In genomic region chr9:114291886-114292590, GRCh38 we compare ENCODE assay signal across 36 cellular contexts. TPM values are rescaled to one million over a fixed set of nuclear protein-coding genes. Genes with fewer than 3 reads are reported as not detected.
A peak's percentile ranks its signal among the peaks of the same experiment; 100 is the strongest.
DNase-seq lines count a peak whose midpoint lies in the region; ATAC-seq, FAIRE-seq and TF ChIP-seq lines count a peak whose summit lies in the region.
"Had no signal": no experiment of that assay in that cellular context is flagged by ENCODE, and none has a peak within 500 bp of the region (broad histone marks: within the 10 kb centered on the region; RNA-seq: fewer than 3 reads in every experiment).

No MANE protein-coding gene starts in this region.

- TF ChIP-seq EP300 in sigmoid colon (IDR thresholded peaks at IDR 0.05), result no peak

- no peaks in the 10 kb centered on the region for H3K9me3 ChIP-seq in right cardiac atrium (ENCODE audit: control insufficient read depth, low read length)
- peaks cover 0 to 4% (median 1%) of the 10 kb centered on the region in 4 donors for H3K9me3 ChIP-seq in sigmoid colon
- no peaks in the 10 kb centered on the region for H3K9me3 ChIP-seq in aorta (ENCODE audit: control insufficient read depth, low read length)
- peaks cover 3% of the 10 kb centered on the region; the same call in 1 of the 2 replicates for H3K9me3 ChIP-seq in PC-9 (ENCODE audit: insufficient read depth, low read depth)
- H3K9me3 ChIP-seq: vagina had no signal

- CTCF ChIA-PET in PC-9 (lab: Charles Lee), result interaction anchor here (0.6 kb wide), 1 partner anchor 225 kb away, joined by 9 read pairs; no protein-coding TSS in a partner anchor

- H3K79me2 ChIP-seq in PC-9 (ENCODE audit: low read depth), result no peaks in the 10 kb centered on the region

- H3K27ac ChIP-seq in right cardiac atrium (ENCODE audit: low read length), result no peak overlapping the region
- no peak overlapping the region for H3K27ac ChIP-seq in coronary artery
- H3K27ac ChIP-seq in sigmoid colon, result no peak overlapping the region
- no peak overlapping the region for H3K27ac ChIP-seq in aorta (ENCODE audit: low read depth in 1 of 2, low read length in 2 of 2)
- H3K27ac ChIP-seq in PC-9, result no peak overlapping the region
- H3K27ac ChIP-seq: ascending aorta, C4-2B, gastrocnemius medialis, GM23248, KMS-11, left lung, SK-N-MC, vagina had no signal

- BruUV-seq in PC-9 (replicated peaks; lab: Mats Ljungman, UMichigan), result no TSS peak

- intact Hi-C loops in right cardiac atrium (cut with DNase I) (loop anchor here in 3 of 4 donors (2.0 to 10.0 kb wide), 6 partner anchors 135 to 487 kb away; partner anchors contain the start of gene COL27A1 (in 2 of the 3)), left cardiac atrium (cut with DNase I) (loop anchor here (5.0 kb wide), 3 partner anchors 135 to 210 kb away; partner anchors contain the start of genes COL27A1 (in 1 of the 2) and KIF12 (in 1 of the 2)), sigmoid colon (cut with DNase I) (no loop called here), aorta (cut with DNase I) (loop anchor here (2.0 to 5.0 kb wide), 4 partner anchors 137 to 209 kb away; partner anchors contain the start of gene COL27A1 (in 1 of the 2)), PC-9 (cut with micrococcal nuclease; ENCODE audit: unreplicated experiment) (loop anchor here (1.0 to 2.0 kb wide), 4 partner anchors 137 to 555 kb away; partner anchors contain the start of gene COL27A1)

- DNase-seq in right cardiac atrium, result peak in 2 of 3 donors; percentile 2 to 36
- no peak for DNase-seq in left cardiac atrium
- DNase-seq in coronary artery (ENCODE audit: low spot score), result peak; percentile 54
- peak; percentile 29 for DNase-seq in sigmoid colon
- peak; percentile 25 to 31 for DNase-seq in aorta
- no peak for DNase-seq in PC-9
- no peak for DNase-seq in 8988T
- no peak for DNase-seq in D721Med (ENCODE audit: insufficient read length, low spot score)
- DNase-seq: activated CD4-positive, alpha-beta T cell treated with anti-CD3 and anti-CD28 coated beads for 36 hours; activated naive CD4-positive, alpha-beta T cell treated with anti-CD3 and anti-CD28 coated beads, Interleukin-2, amount 50 U/mL, for 16 hours; caudate nucleus; DND-41; GM23248; HFFc6; hypothalamus; immature natural killer cell; midbrain; NCI-H1417; NCI-H2081; NCI-H2227 treated with DMSO at 0.1 percent for 48 hours; NCI-H69; nucleus accumbens; stimulated activated CD4-positive, alpha-beta T cell treated with anti-CD3 and anti-CD28 coated beads, Interleukin-2, amount 100 ng/mL, for 24 hours had no signal

- FAIRE-seq in D721Med (lab: Jason Lieb, UNC), result no peak
- FAIRE-seq: GM18507 had no signal

- no peaks in the 10 kb centered on the region for H3K4me1 ChIP-seq in right cardiac atrium (ENCODE audit: control insufficient read depth, insufficient read depth, low read length)
- H3K4me1 ChIP-seq in sigmoid colon, result peaks cover 0 to 12% (median 3%) of the 10 kb centered on the region in 4 donors
- no peaks in the 10 kb centered on the region for H3K4me1 ChIP-seq in aorta (ENCODE audit: control insufficient read depth in 1 of 2, insufficient read depth in 2 of 2, low read length in 2 of 2)
- H3K4me1 ChIP-seq in PC-9 (replicated peaks; ENCODE audit: insufficient read depth), result no peaks in the 10 kb centered on the region
- H3K4me1 ChIP-seq: ascending aorta, gastrocnemius medialis, left lung, vagina had no signal

- H3K9me2 ChIP-seq in PC-9 (ENCODE audit: insufficient read depth), result no peaks in the 10 kb centered on the region

- WGBS in right cardiac atrium, result 91% methylated on average over 11 of the region's 11 CpGs
- 80 to 92% methylated on average over 11 of the region's 11 CpGs for WGBS in sigmoid colon, 2 donors
- WGBS in aorta, 2 donors, result 73 to 74% methylated on average over 11 of the region's 11 CpGs

- H3K36me3 ChIP-seq in sigmoid colon, result peaks cover 0 to 38% (median 0%) of the 10 kb centered on the region in 4 donors
- H3K36me3 ChIP-seq in aorta (ENCODE audit: control insufficient read depth in 1 of 2, insufficient read depth in 2 of 2, low read length in 1 of 2), result peaks cover 0 to 1% of the 10 kb centered on the region in 2 donors
- H3K36me3 ChIP-seq in PC-9 (ENCODE audit: low read depth), result no peaks in the 10 kb centered on the region

- H3F3A ChIP-seq in PC-9 (ENCODE audit: insufficient read depth, low read depth), result no peaks in the 10 kb centered on the region

- no peaks in the 10 kb centered on the region for H4K20me1 ChIP-seq in PC-9 (ENCODE audit: insufficient read depth)

- TF ChIP-seq POLR2A in sigmoid colon (IDR thresholded peaks at IDR 0.05), result no peak

- no peak overlapping the region for H2AFZ ChIP-seq in PC-9
- H2AFZ ChIP-seq: GM23248 had no signal

- H3K4me3 ChIP-seq in right cardiac atrium (ENCODE audit: low read length) (no peak overlapping the region), coronary artery (no peak overlapping the region), sigmoid colon (no peak overlapping the region), aorta (ENCODE audit: low read length in 2 of 2) (no peak overlapping the region), PC-9 (no peak overlapping the region)
- H3K4me3 ChIP-seq: ascending aorta, gastrocnemius medialis, GM23248, left lung, SK-N-MC, smooth muscle cell, vagina had no signal

- TF ChIP-seq CTCF in coronary artery (IDR thresholded peaks at IDR 0.05), result no peak
- no peak for TF ChIP-seq CTCF in sigmoid colon (IDR thresholded peaks at IDR 0.05)
- no peak for TF ChIP-seq CTCF in PC-9 (conservative IDR thresholded peaks at IDR 0.05)
- TF ChIP-seq CTCF in D721Med (IDR thresholded peaks at IDR 0.05; ENCODE audit: insufficient read depth, missing control alignments), result no peak

- no peak overlapping the region for H3K4me2 ChIP-seq in PC-9
- H3K4me2 ChIP-seq: KMS-11, smooth muscle cell had no signal

- POLR2A ChIA-PET in PC-9 (lab: Charles Lee; ENCODE audit: unreplicated experiment), result no interaction called here

- ATAC-seq in right cardiac atrium, result no peak
- ATAC-seq in left cardiac atrium, result no peak
- ATAC-seq in aorta (ENCODE audit: low FRiP score), result no peak
- ATAC-seq: left lung had no signal

- H3K27me3 ChIP-seq in right cardiac atrium (ENCODE audit: control insufficient read depth, insufficient read depth), result no peaks in the 10 kb centered on the region
- no peaks in the 10 kb centered on the region for H3K27me3 ChIP-seq in sigmoid colon
- H3K27me3 ChIP-seq in aorta (ENCODE audit: control insufficient read depth in 1 of 2, insufficient read depth in 2 of 2, low read length in 1 of 2), result no peaks in the 10 kb centered on the region
- H3K27me3 ChIP-seq in PC-9 (ENCODE audit: insufficient read depth, low read depth), result peaks cover 14% of the 10 kb centered on the region
- H3K27me3 ChIP-seq: ascending aorta, gastrocnemius medialis, vagina had no signal

RNA-seq across cellular contexts. Expression of gene ORM1, which starts 30.9 kb away (rescaled TPM):
- 1 to 10 TPM in 1 of 4 donors, not detected in 3; 2.7 TPM for total RNA-seq in right cardiac atrium
- polyA plus RNA-seq in right cardiac atrium, result 0.70 TPM
- total RNA-seq in left cardiac atrium, result 1 to 10 TPM in 1 of 2 donors, under 1 TPM in 1; 0.71 to 4.8 TPM
- not detected for total RNA-seq in sigmoid colon
- 1 to 10 TPM in 2 of 3 donors, not detected in 1; 1.1 to 1.8 TPM for polyA plus RNA-seq in sigmoid colon
- total RNA-seq in aorta, result under 1 TPM in 1 of 2 donors, not detected in 1; 0.45 TPM
- polyA plus RNA-seq in aorta, result 1 to 10 TPM in 1 of 2 donors, under 1 TPM in 1; 0.28 to 3.0 TPM
- total RNA-seq in PC-9 (2021), result not detected in 2 replicates
- total RNA-seq: activated CD4-positive, alpha-beta T cell treated with anti-CD3 and anti-CD28 coated beads for 36 hours; activated CD8-positive, alpha-beta memory T cell treated with anti-CD3 and anti-CD28 coated beads for 36 hours; GM23248; HFFc6; naive thymus-derived CD8-positive, alpha-beta T cell; RPMI7951; smooth muscle cell; T-helper 1 cell treated with Interleukin-12 subunit alpha and Interleukin-12 subunit beta and Interleukin-4 antibody, amounts not matched to agents 30 ng/mL and 1 ng/mL, for 36 hours; vagina had no signal
- polyA plus RNA-seq: GM23248; immature natural killer cell; naive thymus-derived CD8-positive, alpha-beta T cell had no signal

RNA-seq across cellular contexts. Expression of gene ORM2, which starts 37.6 kb away (rescaled TPM):
- not detected for total RNA-seq in right cardiac atrium
- 0.27 TPM for polyA plus RNA-seq in right cardiac atrium
- 1 to 10 TPM in 1 of 2 donors, not detected in 1; 1.6 TPM for total RNA-seq in left cardiac atrium
- not detected for total RNA-seq in sigmoid colon
- under 1 TPM in 1 of 3 donors, not detected in 2; 0.38 TPM for polyA plus RNA-seq in sigmoid colon
- not detected for total RNA-seq in aorta
- polyA plus RNA-seq in aorta, result not detected
- not detected in 2 replicates for total RNA-seq in PC-9 (2021)
- total RNA-seq: activated CD4-positive, alpha-beta T cell treated with anti-CD3 and anti-CD28 coated beads for 36 hours; activated CD8-positive, alpha-beta memory T cell treated with anti-CD3 and anti-CD28 coated beads for 36 hours; GM23248; HFFc6; naive thymus-derived CD8-positive, alpha-beta T cell; RPMI7951; smooth muscle cell; T-helper 1 cell treated with Interleukin-12 subunit alpha and Interleukin-12 subunit beta and Interleukin-4 antibody, amounts not matched to agents 30 ng/mL and 1 ng/mL, for 36 hours; vagina had no signal
- polyA plus RNA-seq: GM23248; immature natural killer cell; naive thymus-derived CD8-positive, alpha-beta T cell; smooth muscle cell had no signal

Comparison
In these comparisons a context has a peak if more than half of its experiments do, and no peak if none do; other contexts are left out.
1. DNase-seq: peak in right cardiac atrium (2 of 3), coronary artery (single experiment), sigmoid colon (single experiment) and aorta (2 of 2); none in left cardiac atrium (single experiment), PC-9 (0 of 2), 8988T (single experiment) and D721Med (single experiment).